ENCODE assay signal across 19 cellular contexts in genomic region chr5:180155331-180155881, GRCh38. TPM values are rescaled to one million over a fixed set of nuclear protein-coding genes. Genes with fewer than 3 reads are reported as not detected.
DNase-seq lines count a peak whose midpoint lies in the region; ATAC-seq and TF ChIP-seq lines count a peak whose summit lies in the region.
"Had no signal": no experiment of that assay in that cellular context is flagged by ENCODE, and none has a peak within 500 bp of the region (broad histone marks: within the 10 kb centered on the region; RNA-seq: fewer than 3 reads in every experiment).

No MANE protein-coding gene starts in this region.

- in situ Hi-C loops in G401 (cut with HindIII; ENCODE audit: low sequenced_read_pairs) = no loop called here

- DNase-seq in G401 (ENCODE audit: low spot score) = peak; percentile 100
- DNase-seq in NCI-H82 (lab: John Stamatoyannopoulos, UW) = peak; percentile 88
- DNase-seq in heart left ventricle = peak in 1 of 5 donors; percentile 56
- peak in 6 of 10 donors; percentile 40 to 93 (median 60) for DNase-seq in posterior cingulate gyrus
- DNase-seq in activated T-cell treated with anti-CD3 and anti-CD28 coated beads for 4 hours = no peak
- DNase-seq in glomerular visceral epithelial cell (ENCODE audit: extremely low spot score) = no peak
- DNase-seq: activated naive CD4-positive, alpha-beta T cell treated with anti-CD3 and anti-CD28 coated beads, Interleukin-2, amount 50 U/mL, for 16 hours; DND-41; kidney glomerular epithelial cell; NCI-H1930; tibial artery had no signal

- intact Hi-C loops in heart left ventricle (cut with DNase I) = no loop called here
- intact Hi-C loops in posterior cingulate gyrus (cut with DNase I) = no loop called here

- no peaks in the 10 kb centered on the region for H3K27me3 ChIP-seq in heart left ventricle
- H3K27me3 ChIP-seq: ascending aorta, tibial artery had no signal

- H3K36me3 ChIP-seq in heart left ventricle = no peaks in the 10 kb centered on the region
- H3K36me3 ChIP-seq: ascending aorta, tibial artery had no signal

- TF ChIP-seq POLR2A in heart left ventricle (IDR thresholded peaks at IDR 0.05) = no peak

- H3K4me1 ChIP-seq in heart left ventricle = peaks cover 0 to 11% (median 0%) of the 10 kb centered on the region in 12 donors
- H3K4me1 ChIP-seq: ascending aorta, tibial artery had no signal

- ATAC-seq in heart left ventricle (peak; percentile 69 to 87 (median 78)), HG03139 (IDR thresholded peaks at IDR 0.05; ENCODE audit: unreplicated experiment) (no peak), HG03135 (IDR thresholded peaks at IDR 0.05; ENCODE audit: unreplicated experiment) (no peak)
- ATAC-seq: CD8-positive, alpha-beta T cell; stimulated activated memory B cell treated with anti-CD40 and anti-IgM and Interleukin-4, amounts not matched to agents 10 μg/mL and 1 μg/mL and 100 μg/mL, for 72 hours had no signal

- WGBS in heart left ventricle, 4 donors = 19 to 43% (median 27%) methylated on average over 13 to 16 of the region's 16 CpGs

- no peak for TF ChIP-seq CTCF in heart left ventricle (IDR thresholded peaks at IDR 0.05)

- H3K9me3 ChIP-seq in heart left ventricle = peaks cover 0 to 4% (median 0%) of the 10 kb centered on the region in 12 donors

- no peak overlapping the region for H3K4me3 ChIP-seq in heart left ventricle
- H3K4me3 ChIP-seq: ascending aorta, coronary artery, tibial artery had no signal

- no peak overlapping the region for H3K27ac ChIP-seq in heart left ventricle
- H3K27ac ChIP-seq: ascending aorta, coronary artery, HL-60, RWPE1, tibial artery had no signal

RNA-seq across cellular contexts. Expression of gene RASGEF1C, which starts 53.6 kb away (rescaled TPM):
- total RNA-seq in G401 (2014; rRNA removed; shearing (Covaris generic)) = 0.18 TPM in 1 of 2 replicates, not detected in the other
- under 1 TPM in 5 of 9 donors, not detected in 4; 0.16 to 0.75 (median 0.23) TPM for total RNA-seq in heart left ventricle
- under 1 TPM; 0.14 to 0.19 TPM for polyA plus RNA-seq in heart left ventricle
- total RNA-seq: ascending aorta; CD8-positive, alpha-beta T cell had no signal

Comparison
In these comparisons a context has a peak if more than half of its experiments do, and no peak if none do; other contexts are left out.
1. DNase-seq: peak in G401 (single experiment), NCI-H82 (single experiment) and posterior cingulate gyrus (6 of 10); none in activated T-cell treated with anti-CD3 and anti-CD28 coated beads for 4 hours (single experiment) and glomerular visceral epithelial cell (single experiment).
2. ATAC-seq: peak in heart left ventricle (4 of 4); none in HG03139 (single experiment) and HG03135 (single experiment).